In genomic region chr11:61173456-61173855, GRCh38 we compare ENCODE assay signal across 2 cellular contexts.
TF ChIP-seq lines count a peak whose summit lies in the region.

No MANE protein-coding gene starts in this region.

TF ChIP-seq in K562, 482 proteins besides CTCF, POLR2A, EP300 and RAD21:
- TF ChIP-seq PCBP2 (IDR thresholded peaks at IDR 0.05; ENCODE audit: low read depth, low read length, poor library complexity, severe bottlenecking) (no peak), FOXK2 (conservative IDR thresholded peaks at IDR 0.05 in 1 of 2, IDR thresholded peaks at IDR 0.05 in 1 of 2; ENCODE audit: low read depth in 2 of 2) (peak in 1 of 2 experiments; percentile 19; a peak in 2 of 4 replicates), ZNF449 (CRISPR knock-in tag; IDR thresholded peaks at IDR 0.05) (no peak), STAG1 (CRISPR knock-in tag; IDR thresholded peaks at IDR 0.05; ENCODE audit: borderline replicate concordance) (peak; percentile 60; the same call in 1 of the 2 replicates), SMC3 (conservative IDR thresholded peaks at IDR 0.05; ENCODE audit: insufficient read depth, low read depth, low read length) (peak; percentile 37), EZH2 (IDR thresholded peaks at IDR 0.05; ENCODE audit: borderline replicate concordance, low read depth, low read length) (0 out of 2 replicates have a peak, but pooled peaks have one; percentile 53), ZNF408 (CRISPR knock-in tag; IDR thresholded peaks at IDR 0.05; ENCODE audit: low read depth) (no peak), CC2D1A (IDR thresholded peaks at IDR 0.05) (peak; percentile 17; the same call in 1 of the 2 replicates)

TF ChIP-seq in HEK293T, 16 proteins besides CTCF, POLR2A, EP300 and RAD21:
- TF ChIP-seq SP1 (IDR thresholded peaks at IDR 0.05) (no peak), TARDBP (IDR thresholded peaks at IDR 0.05) (no peak), NFRKB (IDR thresholded peaks at IDR 0.05) (no peak), FOXM1 (IDR thresholded peaks at IDR 0.05; ENCODE audit: borderline replicate concordance) (no peak), PKNOX1 (IDR thresholded peaks at IDR 0.05) (no peak), FOXK2 (IDR thresholded peaks at IDR 0.05) (no peak), BHLHE40 (IDR thresholded peaks at IDR 0.05; ENCODE audit: borderline replicate concordance) (no peak), SUZ12 (IDR thresholded peaks at IDR 0.05) (no peak), ZNF384 (IDR thresholded peaks at IDR 0.05) (no peak), LEF1 (IDR thresholded peaks at IDR 0.05; ENCODE audit: borderline replicate concordance) (no peak)
